In genomic region chr16:11224096-11224893, GRCh38 we compare ENCODE assay signal across 1 cellular context.
TF ChIP-seq lines count a peak whose summit lies in the region.

No MANE protein-coding gene starts in this region.

TF ChIP-seq in GM23338, 12 proteins besides CTCF, POLR2A, EP300 and RAD21 (continued from another document):
- TF ChIP-seq ZNF462 (CRISPR knock-in tag; IDR thresholded peaks at IDR 0.05) (no peak), ETS1 (IDR thresholded peaks at IDR 0.05) (no peak), EZH2 (IDR thresholded peaks at IDR 0.05; ENCODE audit: low read depth, unreplicated experiment) (no peak), STAT1 (IDR thresholded peaks at IDR 0.05; ENCODE audit: unreplicated experiment) (no peak), REST (IDR thresholded peaks at IDR 0.05; ENCODE audit: unreplicated experiment) (no peak)
